Comparison of ENCODE assay signal across 9 cellular contexts in the genomic region with DNA sequence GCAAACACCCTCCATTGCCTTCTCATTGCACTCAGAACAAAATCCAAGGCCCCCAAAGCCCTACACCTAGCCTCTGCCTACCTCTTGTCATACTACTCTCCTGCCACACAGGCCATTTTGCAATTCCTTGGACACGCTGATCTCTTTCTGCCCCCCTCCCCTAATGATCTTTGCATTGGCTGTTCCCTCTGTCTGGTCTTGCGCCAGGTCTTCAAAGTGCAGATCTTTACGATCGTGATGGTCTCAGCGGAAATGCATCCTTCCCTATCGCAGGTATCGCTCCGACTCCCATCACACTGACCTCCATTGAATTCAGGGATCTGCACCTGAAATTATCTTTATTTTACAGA. TPM values are rescaled to one million over a fixed set of nuclear protein-coding genes. Genes with fewer than 3 reads are reported as not detected.
DNase-seq lines count a peak whose midpoint lies in the region; ATAC-seq and TF ChIP-seq lines count a peak whose summit lies in the region.
"Had no signal": no experiment of that assay in that cellular context is flagged by ENCODE, and none has a peak within 500 bp of the region (broad histone marks: within the 10 kb centered on the region; RNA-seq: fewer than 3 reads in every experiment).

No MANE protein-coding gene starts in this region.

- H3K9ac ChIP-seq in adipocyte (ENCODE audit: low read length) (peak overlapping the region; percentile 90), liver (ENCODE audit: low read depth in 1 of 2, low read length in 2 of 2) (peak overlapping the region in 1 of 2 donors; percentile 54)

- no peak for TF ChIP-seq EP300 in tibial nerve (IDR thresholded peaks at IDR 0.05)

- DNase-seq in activated T-cell treated with anti-CD3 and anti-CD28 coated beads, Interleukin-2, amount 50 U/mL, for 24 hours, result no peak
- no peak for DNase-seq in activated T-cell treated with anti-CD3 and anti-CD28 coated beads, Interleukin-2, amount 50 U/mL, for 1 hour
- no peak for DNase-seq in adipocyte (ENCODE audit: low read depth)
- DNase-seq in tibial nerve (ENCODE audit: low spot score in 2 of 2), result no peak
- DNase-seq in left colon, result no peak
- no peak for DNase-seq in 8988T
- no peak for DNase-seq in NOMO-1 treated with dmso at 0.1 percent for 144 hours (lab: John Stamatoyannopoulos, UW; ENCODE audit: unreplicated experiment)

- no peak for TF ChIP-seq RAD21 in liver (IDR thresholded peaks at IDR 0.05)

- WGBS in liver, result 6% methylated on average over 8 of the region's 8 CpGs
- WGBS in tibial nerve, 2 donors, result 9 to 12% methylated on average over 8 of the region's 8 CpGs

- H3K27me3 Mint-ChIP-seq in activated T-cell treated with anti-CD3 and anti-CD28 coated beads, Interleukin-2, amount 50 U/mL, for 24 hours, result no peaks in the 10 kb centered on the region

- intact Hi-C loops in left colon (cut with DNase I, micrococcal nuclease), result loop anchor here (5.0 to 10.0 kb wide), 2 partner anchors 68 to 290 kb away; partner anchors contain the start of gene POLR3E (in 1 of the 2)

- no peak for TF ChIP-seq CTCF in liver (IDR thresholded peaks at IDR 0.05; ENCODE audit: low read depth, low read length, missing input control)
- TF ChIP-seq CTCF in tibial nerve (IDR thresholded peaks at IDR 0.05), result no peak

- TF ChIP-seq POLR2A in tibial nerve (IDR thresholded peaks at IDR 0.05), result no peak

- peaks cover 11% of the 10 kb centered on the region for H3K4me1 ChIP-seq in adipocyte (ENCODE audit: control insufficient read depth, insufficient read depth, low read length)
- H3K4me1 ChIP-seq in liver (ENCODE audit: control insufficient read depth in 4 of 4, insufficient read depth in 4 of 4, low read length in 3 of 4), result peaks cover 7 to 19% (median 12%) of the 10 kb centered on the region in 4 donors
- H3K4me1 ChIP-seq in tibial nerve, result peaks cover 0 to 34% (median 13%) of the 10 kb centered on the region in 4 donors

- peak overlapping the region in 1 of 2 donors; percentile 88 for H3K27ac ChIP-seq in liver (ENCODE audit: low read depth in 1 of 2, low read length in 2 of 2)
- H3K27ac ChIP-seq in tibial nerve, result peak overlapping the region in 3 of 4 donors; percentile 85 to 87 (median 87)

- H3K27ac Mint-ChIP-seq in activated T-cell treated with anti-CD3 and anti-CD28 coated beads, Interleukin-2, amount 50 U/mL, for 24 hours, result peak overlapping the region; percentile 90

- H3K4me3 Mint-ChIP-seq in activated T-cell treated with anti-CD3 and anti-CD28 coated beads, Interleukin-2, amount 50 U/mL, for 24 hours, result peak overlapping the region; percentile 79

- H3K9me3 ChIP-seq in adipocyte (ENCODE audit: control insufficient read depth, low read length), result no peaks in the 10 kb centered on the region
- H3K9me3 ChIP-seq in liver (ENCODE audit: control insufficient read depth in 4 of 4, low read length in 3 of 4), result no peaks in the 10 kb centered on the region
- H3K9me3 ChIP-seq in tibial nerve, result no peaks in the 10 kb centered on the region

- peaks cover 12% of the 10 kb centered on the region for H3K36me3 Mint-ChIP-seq in activated T-cell treated with anti-CD3 and anti-CD28 coated beads, Interleukin-2, amount 50 U/mL, for 24 hours (ENCODE audit: low read depth)

- H3K9me3 Mint-ChIP-seq in activated T-cell treated with anti-CD3 and anti-CD28 coated beads, Interleukin-2, amount 50 U/mL, for 24 hours, result no peaks in the 10 kb centered on the region

- H3K27me3 ChIP-seq in adipocyte (replicated peaks; ENCODE audit: control insufficient read depth, insufficient read depth, low read length) (no peaks in the 10 kb centered on the region), liver (ENCODE audit: control insufficient read depth in 4 of 4, insufficient read depth in 4 of 4, low read length in 3 of 4) (no peaks in the 10 kb centered on the region), tibial nerve (no peaks in the 10 kb centered on the region)

- ATAC-seq in left colon, result no peak

- peak overlapping the region; percentile 90 for H3K4me3 ChIP-seq in adipocyte (ENCODE audit: low read length)
- H3K4me3 ChIP-seq in liver (ENCODE audit: low read depth in 1 of 3, low read length in 3 of 3), result peak overlapping the region; percentile 55 to 99 (median 81)
- H3K4me3 ChIP-seq in tibial nerve, result peak overlapping the region; percentile 77 to 97 (median 88)

- H3K36me3 ChIP-seq in adipocyte (ENCODE audit: control insufficient read depth, insufficient read depth, low read length, severe bottlenecking) (no peaks in the 10 kb centered on the region), liver (ENCODE audit: control insufficient read depth in 4 of 4, insufficient read depth in 3 of 4, low read depth in 1 of 4, low read length in 3 of 4) (peaks cover 0 to 1% (median 0%) of the 10 kb centered on the region in 4 donors), tibial nerve (no peaks in the 10 kb centered on the region)

- peaks cover 41% of the 10 kb centered on the region for H3K4me1 Mint-ChIP-seq in activated T-cell treated with anti-CD3 and anti-CD28 coated beads, Interleukin-2, amount 50 U/mL, for 24 hours (ENCODE audit: low read depth)

TF ChIP-seq in liver, 16 proteins besides CTCF, POLR2A, EP300 and RAD21:
- no peak for TF ChIP-seq TAF1 (conservative IDR thresholded peaks at IDR 0.05)
- TF ChIP-seq FOXA2 (IDR thresholded peaks at IDR 0.05), result no peak
- TF ChIP-seq GABPA (IDR thresholded peaks at IDR 0.05 in 1 of 2, conservative IDR thresholded peaks at IDR 0.05 in 1 of 2), result no peak
- TF ChIP-seq EGR1 (IDR thresholded peaks at IDR 0.05; ENCODE audit: low read depth in 2 of 2), result no peak
- no peak for TF ChIP-seq REST (IDR thresholded peaks at IDR 0.05)
- TF ChIP-seq NR2F2 (IDR thresholded peaks at IDR 0.05), result no peak
- no peak for TF ChIP-seq HNF4A (conservative IDR thresholded peaks at IDR 0.05)
- TF ChIP-seq SP1 (IDR thresholded peaks at IDR 0.05), result no peak

RNA-seq across cellular contexts. Expression of gene MOSMO, which starts 0.8 kb away (rescaled TPM):
- total RNA-seq in liver (10 to 100 TPM in 1 of 2 donors, 1 to 10 TPM in 1; 4.2 to 13.6 TPM), tibial nerve (10 to 100 TPM; 19.3 to 33.6 (median 26.0) TPM), left colon (1 to 10 TPM; 9.0 to 9.6 TPM)
- 1 to 10 TPM; 3.9 to 4.8 TPM for polyA plus RNA-seq in liver

RNA-seq across cellular contexts. Expression of gene PDZD9, which starts 6.2 kb away (rescaled TPM):
- not detected for total RNA-seq in liver
- polyA plus RNA-seq in liver, result not detected
- total RNA-seq in tibial nerve, result not detected
- total RNA-seq in left colon, result not detected
- total RNA-seq: T-helper 2 cell treated with Interferon-gamma antibody and Interleukin-4, amounts not matched to agents 100 ng/mL and 5 ng/mL, for 36 hours had no signal

RNA-seq across cellular contexts. Expression of gene UQCRC2, which starts 54.0 kb away (rescaled TPM):
- 100 to 1,000 TPM; 138 to 141 TPM for total RNA-seq in liver
- 100 to 1,000 TPM in 1 of 2 donors, 10 to 100 TPM in 1; 88.8 to 164 TPM for polyA plus RNA-seq in liver
- total RNA-seq in tibial nerve, result 100 to 1,000 TPM in 3 of 4 donors, 10 to 100 TPM in 1; 95.1 to 110 (median 110) TPM
- total RNA-seq in left colon, result 100 to 1,000 TPM; 513 to 643 TPM
